ENCODE assay signal across 1 cellular context in genomic region chr19:2461751-2462634, GRCh38.
TF ChIP-seq lines count a peak whose summit lies in the region.

No MANE protein-coding gene starts in this region.

TF ChIP-seq in endothelial cell of umbilical vein, 7 proteins besides CTCF, POLR2A, EP300 and RAD21:
- TF ChIP-seq EZH2 (IDR thresholded peaks at IDR 0.05; ENCODE audit: borderline replicate concordance, low read depth, low read length, severe bottlenecking) (no peak), JUN (IDR thresholded peaks at IDR 0.05; ENCODE audit: borderline replicate concordance, insufficient read depth, insufficient read length, low read depth) (no peak), POLR2AphosphoS5 (IDR thresholded peaks at IDR 0.05; ENCODE audit: insufficient read depth, low read depth, low read length) (no peak), MAX (IDR thresholded peaks at IDR 0.05; ENCODE audit: insufficient read depth, insufficient read length) (no peak), GATA2 (IDR thresholded peaks at IDR 0.05; ENCODE audit: insufficient read depth, insufficient read length, low read depth, low read length) (no peak), MYC (IDR thresholded peaks at IDR 0.05; ENCODE audit: low read depth, low read length) (no peak)
TF ChIP-seq in endothelial cell of umbilical vein: peak in this region for 0.
